Comparison of ENCODE assay signal across 18 cellular contexts in genomic region chr17:50308666-50309065, GRCh38. TPM values are rescaled to one million over a fixed set of nuclear protein-coding genes. Genes with fewer than 3 reads are reported as not detected.
"Had no signal": no experiment of that assay in that cellular context is flagged by ENCODE, and none has a peak within 500 bp of the region (broad histone marks: within the 10 kb centered on the region; RNA-seq: fewer than 3 reads in every experiment).

No MANE protein-coding gene starts in this region.

- H3K9me3 Mint-ChIP-seq: activated naive CD4-positive, alpha-beta T cell treated with anti-CD3 and anti-CD28 coated beads for 36 hours; activated T-cell treated with anti-CD3 and anti-CD28 coated beads, Interleukin-2, amount 50 U/mL, for 4 hours; natural killer cell had no signal

- H3K36me3 Mint-ChIP-seq: natural killer cell had no signal

- H3K4me3 ChIP-seq: breast epithelium, dorsolateral prefrontal cortex, esophagus squamous epithelium, gastroesophageal sphincter, left lung, psoas muscle, testis, upper lobe of right lung had no signal

- ATAC-seq: gastroesophageal sphincter, left lung, natural killer cell, psoas muscle, sciatic nerve, upper lobe of right lung had no signal

- H3K4me1 Mint-ChIP-seq: natural killer cell had no signal

- DNase-seq: activated CD4-positive, alpha-beta T cell treated with anti-CD3 and anti-CD28 coated beads for 4 hours; activated naive CD4-positive, alpha-beta T cell treated with anti-CD3 and anti-CD28 coated beads for 36 hours; activated T-cell treated with anti-CD3 and anti-CD28 coated beads, Interleukin-2, amount 50 U/mL, for 4 hours; amniotic stem cell; dorsolateral prefrontal cortex; esophagus squamous epithelium; islet precursor cell; left lung; natural killer cell; occipital lobe; psoas muscle; stimulated activated CD4-positive, alpha-beta T cell treated with anti-CD3 and anti-CD28 coated beads, Interleukin-2, amount 100 ng/mL, for 24 hours; stimulated activated naive CD4-positive, alpha-beta T cell; testis; upper lobe of right lung had no signal

- H3K27ac Mint-ChIP-seq: natural killer cell had no signal

- H3K4me3 Mint-ChIP-seq: activated naive CD4-positive, alpha-beta T cell treated with anti-CD3 and anti-CD28 coated beads for 36 hours; activated T-cell treated with anti-CD3 and anti-CD28 coated beads, Interleukin-2, amount 50 U/mL, for 4 hours; natural killer cell had no signal

RNA-seq across cellular contexts. Expression of gene TMEM92, which starts 34.4 kb away (rescaled TPM):
- total RNA-seq: activated naive CD4-positive, alpha-beta T cell treated with anti-CD3 and anti-CD28 coated beads for 36 hours; activated T-cell treated with anti-CD3 and anti-CD28 coated beads, Interleukin-2, amount 50 U/mL, for 4 hours; natural killer cell; occipital lobe; psoas muscle had no signal
